In the genomic region with DNA sequence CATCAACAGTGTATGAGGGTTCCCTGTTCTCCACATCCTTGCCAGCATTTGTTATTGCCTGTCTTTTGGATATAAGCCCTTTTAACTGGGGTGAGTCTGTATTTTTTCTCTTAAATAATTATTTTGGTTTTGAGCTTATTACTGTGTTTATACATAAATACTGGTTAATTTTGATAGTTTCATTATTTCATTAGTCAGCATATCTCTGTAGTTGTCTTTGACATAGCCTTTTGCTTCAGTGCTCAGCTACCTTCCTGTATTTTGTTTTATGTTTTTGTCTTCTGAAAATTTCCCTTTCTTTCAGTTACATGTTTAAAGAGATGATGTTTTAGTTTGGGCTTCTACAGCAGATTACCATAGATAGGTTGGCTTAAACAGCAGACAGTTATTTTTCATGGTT, we compare ENCODE assay signal across 18 cellular contexts.
"Had no signal": no experiment of that assay in that cellular context is flagged by ENCODE, and none has a peak within 500 bp of the region (broad histone marks: within the 10 kb centered on the region; RNA-seq: fewer than 3 reads in every experiment).

No MANE protein-coding gene starts in this region.

- H3K36me3 ChIP-seq: esophagus squamous epithelium, gastroesophageal sphincter, neutrophil, sigmoid colon, stomach, thoracic aorta, transverse colon had no signal

- H3K27me3 Mint-ChIP-seq: effector memory CD8-positive, alpha-beta T cell; naive B cell had no signal

- H3K27me3 ChIP-seq: esophagus squamous epithelium, gastroesophageal sphincter, neutrophil, sigmoid colon, stomach, transverse colon had no signal

- H3K4me3 ChIP-seq: esophagus squamous epithelium, gastroesophageal sphincter, psoas muscle, sigmoid colon, skin epidermis, stomach, thoracic aorta, transverse colon had no signal

- ATAC-seq: effector memory CD8-positive, alpha-beta T cell; gastroesophageal sphincter; psoas muscle had no signal

- H3K27ac ChIP-seq: esophagus squamous epithelium, gastroesophageal sphincter, neutrophil, psoas muscle, sigmoid colon, skin epidermis, stomach, thoracic aorta, transverse colon had no signal

- DNase-seq: effector memory CD8-positive, alpha-beta T cell; esophagus squamous epithelium; foreskin fibroblast; glutamatergic neuron; kidney glomerular epithelial cell; mesendoderm; naive B cell; psoas muscle; sigmoid colon; stimulated activated CD4-positive, alpha-beta T cell treated with anti-CD3 and anti-CD28 coated beads, Interleukin-2, amount 100 ng/mL, for 24 hours; stimulated activated naive CD4-positive, alpha-beta T cell; stomach; substantia nigra; transverse colon had no signal
